1 cellular context compared by ENCODE assay signal in the genomic region with DNA sequence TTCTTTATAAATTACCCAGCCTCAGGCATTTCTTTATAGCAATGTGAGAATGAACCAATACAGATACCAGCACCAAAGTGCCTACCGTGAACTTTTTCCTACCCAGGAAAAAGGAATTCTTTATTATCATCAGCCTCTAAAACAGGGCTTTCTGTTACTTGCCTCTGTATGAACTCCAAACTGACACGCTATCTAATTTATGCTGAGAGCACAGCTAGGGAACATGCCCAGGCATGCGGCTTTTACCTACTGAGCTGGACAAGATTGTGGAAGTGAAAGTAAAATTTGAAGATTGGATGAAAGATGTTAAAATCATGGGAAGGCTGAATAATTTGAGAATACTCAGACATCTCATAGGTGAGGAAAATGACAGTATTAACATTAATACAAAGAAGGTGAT.
TF ChIP-seq lines count a peak whose summit lies in the region.

No MANE protein-coding gene starts in this region.

TF ChIP-seq in GM23338, 12 proteins besides CTCF, POLR2A, EP300 and RAD21 (continued from another document):
- TF ChIP-seq, protein P1, sequence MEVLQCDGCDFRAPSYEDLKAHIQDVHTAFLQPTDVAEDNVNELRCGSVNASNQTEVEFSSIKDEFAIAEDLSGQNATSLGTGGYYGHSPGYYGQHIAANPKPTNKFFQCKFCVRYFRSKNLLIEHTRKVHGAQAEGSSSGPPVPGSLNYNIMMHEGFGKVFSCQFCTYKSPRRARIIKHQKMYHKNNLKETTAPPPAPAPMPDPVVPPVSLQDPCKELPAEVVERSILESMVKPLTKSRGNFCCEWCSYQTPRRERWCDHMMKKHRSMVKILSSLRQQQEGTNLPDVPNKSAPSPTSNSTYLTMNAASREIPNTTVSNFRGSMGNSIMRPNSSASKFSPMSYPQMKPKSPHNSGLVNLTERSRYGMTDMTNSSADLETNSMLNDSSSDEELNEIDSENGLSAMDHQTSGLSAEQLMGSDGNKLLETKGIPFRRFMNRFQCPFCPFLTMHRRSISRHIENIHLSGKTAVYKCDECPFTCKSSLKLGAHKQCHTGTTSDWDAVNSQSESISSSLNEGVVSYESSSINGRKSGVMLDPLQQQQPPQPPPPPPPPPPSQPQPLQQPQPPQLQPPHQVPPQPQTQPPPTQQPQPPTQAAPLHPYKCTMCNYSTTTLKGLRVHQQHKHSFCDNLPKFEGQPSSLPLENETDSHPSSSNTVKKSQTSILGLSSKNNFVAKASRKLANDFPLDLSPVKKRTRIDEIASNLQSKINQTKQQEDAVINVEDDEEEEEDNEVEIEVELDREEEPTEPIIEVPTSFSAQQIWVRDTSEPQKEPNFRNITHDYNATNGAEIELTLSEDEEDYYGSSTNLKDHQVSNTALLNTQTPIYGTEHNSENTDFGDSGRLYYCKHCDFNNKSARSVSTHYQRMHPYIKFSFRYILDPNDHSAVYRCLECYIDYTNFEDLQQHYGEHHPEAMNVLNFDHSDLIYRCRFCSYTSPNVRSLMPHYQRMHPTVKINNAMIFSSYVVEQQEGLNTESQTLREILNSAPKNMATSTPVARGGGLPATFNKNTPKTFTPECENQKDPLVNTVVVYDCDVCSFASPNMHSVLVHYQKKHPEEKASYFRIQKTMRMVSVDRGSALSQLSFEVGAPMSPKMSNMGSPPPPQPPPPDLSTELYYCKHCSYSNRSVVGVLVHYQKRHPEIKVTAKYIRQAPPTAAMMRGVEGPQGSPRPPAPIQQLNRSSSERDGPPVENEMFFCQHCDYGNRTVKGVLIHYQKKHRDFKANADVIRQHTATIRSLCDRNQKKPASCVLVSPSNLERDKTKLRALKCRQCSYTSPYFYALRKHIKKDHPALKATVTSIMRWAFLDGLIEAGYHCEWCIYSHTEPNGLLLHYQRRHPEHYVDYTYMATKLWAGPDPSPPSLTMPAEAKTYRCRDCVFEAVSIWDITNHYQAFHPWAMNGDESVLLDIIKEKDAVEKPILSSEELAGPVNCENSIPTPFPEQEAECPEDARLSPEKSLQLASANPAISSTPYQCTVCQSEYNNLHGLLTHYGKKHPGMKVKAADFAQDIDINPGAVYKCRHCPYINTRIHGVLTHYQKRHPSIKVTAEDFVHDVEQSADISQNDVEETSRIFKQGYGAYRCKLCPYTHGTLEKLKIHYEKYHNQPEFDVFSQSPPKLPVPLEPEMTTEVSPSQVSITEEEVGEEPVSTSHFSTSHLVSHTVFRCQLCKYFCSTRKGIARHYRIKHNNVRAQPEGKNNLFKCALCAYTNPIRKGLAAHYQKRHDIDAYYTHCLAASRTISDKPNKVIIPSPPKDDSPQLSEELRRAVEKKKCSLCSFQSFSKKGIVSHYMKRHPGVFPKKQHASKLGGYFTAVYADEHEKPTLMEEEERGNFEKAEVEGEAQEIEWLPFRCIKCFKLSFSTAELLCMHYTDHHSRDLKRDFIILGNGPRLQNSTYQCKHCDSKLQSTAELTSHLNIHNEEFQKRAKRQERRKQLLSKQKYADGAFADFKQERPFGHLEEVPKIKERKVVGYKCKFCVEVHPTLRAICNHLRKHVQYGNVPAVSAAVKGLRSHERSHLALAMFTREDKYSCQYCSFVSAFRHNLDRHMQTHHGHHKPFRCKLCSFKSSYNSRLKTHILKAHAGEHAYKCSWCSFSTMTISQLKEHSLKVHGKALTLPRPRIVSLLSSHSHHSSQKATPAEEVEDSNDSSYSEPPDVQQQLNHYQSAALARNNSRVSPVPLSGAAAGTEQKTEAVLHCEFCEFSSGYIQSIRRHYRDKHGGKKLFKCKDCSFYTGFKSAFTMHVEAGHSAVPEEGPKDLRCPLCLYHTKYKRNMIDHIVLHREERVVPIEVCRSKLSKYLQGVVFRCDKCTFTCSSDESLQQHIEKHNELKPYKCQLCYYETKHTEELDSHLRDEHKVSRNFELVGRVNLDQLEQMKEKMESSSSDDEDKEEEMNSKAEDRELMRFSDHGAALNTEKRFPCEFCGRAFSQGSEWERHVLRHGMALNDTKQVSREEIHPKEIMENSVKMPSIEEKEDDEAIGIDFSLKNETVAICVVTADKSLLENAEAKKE (CRISPR knock-in tag; IDR thresholded peaks at IDR 0.05), result no peak
- TF ChIP-seq, protein P2, sequence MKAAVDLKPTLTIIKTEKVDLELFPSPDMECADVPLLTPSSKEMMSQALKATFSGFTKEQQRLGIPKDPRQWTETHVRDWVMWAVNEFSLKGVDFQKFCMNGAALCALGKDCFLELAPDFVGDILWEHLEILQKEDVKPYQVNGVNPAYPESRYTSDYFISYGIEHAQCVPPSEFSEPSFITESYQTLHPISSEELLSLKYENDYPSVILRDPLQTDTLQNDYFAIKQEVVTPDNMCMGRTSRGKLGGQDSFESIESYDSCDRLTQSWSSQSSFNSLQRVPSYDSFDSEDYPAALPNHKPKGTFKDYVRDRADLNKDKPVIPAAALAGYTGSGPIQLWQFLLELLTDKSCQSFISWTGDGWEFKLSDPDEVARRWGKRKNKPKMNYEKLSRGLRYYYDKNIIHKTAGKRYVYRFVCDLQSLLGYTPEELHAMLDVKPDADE (IDR thresholded peaks at IDR 0.05), result no peak
- TF ChIP-seq, protein P3, sequence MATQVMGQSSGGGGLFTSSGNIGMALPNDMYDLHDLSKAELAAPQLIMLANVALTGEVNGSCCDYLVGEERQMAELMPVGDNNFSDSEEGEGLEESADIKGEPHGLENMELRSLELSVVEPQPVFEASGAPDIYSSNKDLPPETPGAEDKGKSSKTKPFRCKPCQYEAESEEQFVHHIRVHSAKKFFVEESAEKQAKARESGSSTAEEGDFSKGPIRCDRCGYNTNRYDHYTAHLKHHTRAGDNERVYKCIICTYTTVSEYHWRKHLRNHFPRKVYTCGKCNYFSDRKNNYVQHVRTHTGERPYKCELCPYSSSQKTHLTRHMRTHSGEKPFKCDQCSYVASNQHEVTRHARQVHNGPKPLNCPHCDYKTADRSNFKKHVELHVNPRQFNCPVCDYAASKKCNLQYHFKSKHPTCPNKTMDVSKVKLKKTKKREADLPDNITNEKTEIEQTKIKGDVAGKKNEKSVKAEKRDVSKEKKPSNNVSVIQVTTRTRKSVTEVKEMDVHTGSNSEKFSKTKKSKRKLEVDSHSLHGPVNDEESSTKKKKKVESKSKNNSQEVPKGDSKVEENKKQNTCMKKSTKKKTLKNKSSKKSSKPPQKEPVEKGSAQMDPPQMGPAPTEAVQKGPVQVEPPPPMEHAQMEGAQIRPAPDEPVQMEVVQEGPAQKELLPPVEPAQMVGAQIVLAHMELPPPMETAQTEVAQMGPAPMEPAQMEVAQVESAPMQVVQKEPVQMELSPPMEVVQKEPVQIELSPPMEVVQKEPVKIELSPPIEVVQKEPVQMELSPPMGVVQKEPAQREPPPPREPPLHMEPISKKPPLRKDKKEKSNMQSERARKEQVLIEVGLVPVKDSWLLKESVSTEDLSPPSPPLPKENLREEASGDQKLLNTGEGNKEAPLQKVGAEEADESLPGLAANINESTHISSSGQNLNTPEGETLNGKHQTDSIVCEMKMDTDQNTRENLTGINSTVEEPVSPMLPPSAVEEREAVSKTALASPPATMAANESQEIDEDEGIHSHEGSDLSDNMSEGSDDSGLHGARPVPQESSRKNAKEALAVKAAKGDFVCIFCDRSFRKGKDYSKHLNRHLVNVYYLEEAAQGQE (IDR thresholded peaks at IDR 0.05; ENCODE audit: unreplicated experiment), result no peak
